In the genomic region with DNA sequence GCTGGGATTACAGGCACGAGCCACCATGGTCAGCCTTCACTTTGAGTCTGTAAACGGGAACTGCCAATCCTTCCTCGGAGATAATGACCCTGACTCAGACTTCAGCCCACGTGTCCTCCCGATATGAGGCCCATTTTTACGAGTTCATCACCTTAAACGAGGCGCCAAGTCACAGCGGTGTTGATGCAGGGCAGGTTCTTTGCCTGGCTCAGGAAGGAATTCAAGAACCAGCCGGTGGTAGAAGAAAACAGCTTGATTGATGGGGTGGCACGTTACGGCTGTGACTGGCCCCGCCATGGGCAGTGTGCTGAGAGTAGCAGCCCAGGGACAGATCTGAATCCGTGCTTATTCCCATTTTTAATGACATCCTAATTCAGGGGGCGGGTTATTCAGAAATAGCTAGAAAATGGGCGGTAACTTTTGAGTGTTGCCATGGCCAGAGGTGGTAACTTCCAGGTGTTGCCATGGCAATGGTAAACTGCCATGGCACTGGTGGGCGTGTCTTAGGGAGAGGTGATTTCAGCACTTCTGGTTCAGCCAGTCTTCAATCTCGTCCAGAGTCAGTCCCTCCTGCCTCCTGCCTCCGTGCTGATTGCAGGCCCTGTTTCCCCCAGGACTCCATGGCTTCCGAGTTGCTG, we compare ENCODE assay signal across 1 cellular context.
TF ChIP-seq lines count a peak whose summit lies in the region.

No MANE protein-coding gene starts in this region.

TF ChIP-seq in K562, 482 proteins besides CTCF, POLR2A, EP300 and RAD21 (continued from another document):
- TF ChIP-seq, protein P1, sequence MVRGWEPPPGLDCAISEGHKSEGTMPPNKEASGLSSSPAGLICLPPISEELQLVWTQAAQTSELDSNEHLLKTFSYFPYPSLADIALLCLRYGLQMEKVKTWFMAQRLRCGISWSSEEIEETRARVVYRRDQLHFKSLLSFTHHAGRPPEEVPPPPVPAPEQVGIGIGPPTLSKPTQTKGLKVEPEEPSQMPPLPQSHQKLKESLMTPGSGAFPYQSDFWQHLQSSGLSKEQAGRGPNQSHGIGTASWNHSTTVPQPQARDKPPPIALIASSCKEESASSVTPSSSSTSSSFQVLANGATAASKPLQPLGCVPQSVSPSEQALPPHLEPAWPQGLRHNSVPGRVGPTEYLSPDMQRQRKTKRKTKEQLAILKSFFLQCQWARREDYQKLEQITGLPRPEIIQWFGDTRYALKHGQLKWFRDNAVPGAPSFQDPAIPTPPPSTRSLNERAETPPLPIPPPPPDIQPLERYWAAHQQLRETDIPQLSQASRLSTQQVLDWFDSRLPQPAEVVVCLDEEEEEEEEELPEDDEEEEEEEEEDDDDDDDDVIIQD (CRISPR knock-in tag; IDR thresholded peaks at IDR 0.05) = no peak
- TF ChIP-seq L3MBTL2 (IDR thresholded peaks at IDR 0.05) (peak; percentile 98), HIVEP1 (CRISPR knock-in tag; IDR thresholded peaks at IDR 0.05) (no peak), NCOA6 (IDR thresholded peaks at IDR 0.05) (no peak), FIP1L1 (IDR thresholded peaks at IDR 0.05; ENCODE audit: low read depth, low read length, poor library complexity, severe bottlenecking) (no peak), CREB5 (CRISPR knock-in tag; IDR thresholded peaks at IDR 0.05) (no peak), JUND (IDR thresholded peaks at IDR 0.05; ENCODE audit: borderline replicate concordance, low read depth, low read length) (peak; percentile 74; the same call in 1 of the 2 replicates), JUND (tag; IDR thresholded peaks at IDR 0.05; ENCODE audit: borderline replicate concordance, low read depth, low read length) (peak; percentile 66; the same call in 1 of the 3 replicates), ZNF780A (CRISPR knock-in tag; IDR thresholded peaks at IDR 0.05) (no peak), ZFPM2 (CRISPR knock-in tag; IDR thresholded peaks at IDR 0.05) (no peak), SAFB2 (IDR thresholded peaks at IDR 0.05; ENCODE audit: borderline replicate concordance, low read depth, low read length, severe bottlenecking) (no peak), ZBTB9 (CRISPR knock-in tag; IDR thresholded peaks at IDR 0.05) (no peak), ZNF217 (CRISPR knock-in tag; IDR thresholded peaks at IDR 0.05) (no peak), ZNF133 (CRISPR knock-in tag; IDR thresholded peaks at IDR 0.05) (no peak), ZBTB33 (CRISPR knock-in tag; IDR thresholded peaks at IDR 0.05) (0 out of 2 replicates have a peak, but pooled peaks have one; percentile 18), DIDO1 (tag; IDR thresholded peaks at IDR 0.05; ENCODE audit: low read depth) (no peak), COPS2 (conservative IDR thresholded peaks at IDR 0.05) (no peak), SRSF1 (IDR thresholded peaks at IDR 0.05; ENCODE audit: low read depth, low read length) (no peak), HSF4 (CRISPR knock-in tag; IDR thresholded peaks at IDR 0.05; ENCODE audit: borderline replicate concordance) (no peak), BRCA1 (IDR thresholded peaks at IDR 0.05) (no peak), BRCA1 (CRISPR knock-in tag; IDR thresholded peaks at IDR 0.05) (0 out of 2 replicates have a peak, but pooled peaks have one; percentile 55), ARID1B (IDR thresholded peaks at IDR 0.05) (peak; percentile 68), KLF16 (IDR thresholded peaks at IDR 0.05) (no peak), NFIC (IDR thresholded peaks at IDR 0.05) (no peak), ZNF431 (CRISPR knock-in tag; IDR thresholded peaks at IDR 0.05) (no peak), GTF2A2 (tag; IDR thresholded peaks at IDR 0.05) (no peak), ADNP (tag; IDR thresholded peaks at IDR 0.05) (0 out of 2 replicates have a peak, but pooled peaks have one; percentile 7), ZNF316 (IDR thresholded peaks at IDR 0.05) (no peak), MTA3 (IDR thresholded peaks at IDR 0.05; ENCODE audit: borderline replicate concordance) (no peak), ESRRA (IDR thresholded peaks at IDR 0.05; ENCODE audit: borderline replicate concordance, low read depth) (no peak), VEZF1 (CRISPR knock-in tag; IDR thresholded peaks at IDR 0.05) (no peak), TCF7L2 (IDR thresholded peaks at IDR 0.05; ENCODE audit: low read depth, low read length) (no peak), DMBX1 (CRISPR knock-in tag; IDR thresholded peaks at IDR 0.05; ENCODE audit: borderline replicate concordance) (no peak), ZNF41 (CRISPR knock-in tag; conservative IDR thresholded peaks at IDR 0.05) (no peak), MGA (IDR thresholded peaks at IDR 0.05) (peak; percentile 93)
- TF ChIP-seq, protein P2, sequence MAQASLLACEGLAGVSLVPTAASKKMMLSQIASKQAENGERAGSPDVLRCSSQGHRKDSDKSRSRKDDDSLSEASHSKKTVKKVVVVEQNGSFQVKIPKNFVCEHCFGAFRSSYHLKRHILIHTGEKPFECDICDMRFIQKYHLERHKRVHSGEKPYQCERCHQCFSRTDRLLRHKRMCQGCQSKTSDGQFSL (CRISPR knock-in tag; IDR thresholded peaks at IDR 0.05) = no peak
- TF ChIP-seq, protein P2 (tag; IDR thresholded peaks at IDR 0.05) = no peak
